In genomic region chr14:102417118-102417517, GRCh38 we compare ENCODE assay signal across 16 cellular contexts. TPM values are rescaled to one million over a fixed set of nuclear protein-coding genes. Genes with fewer than 3 reads are reported as not detected.
DNase-seq lines count a peak whose midpoint lies in the region; ATAC-seq and TF ChIP-seq lines count a peak whose summit lies in the region.
"Had no signal": no experiment of that assay in that cellular context is flagged by ENCODE, and none has a peak within 500 bp of the region (broad histone marks: within the 10 kb centered on the region; RNA-seq: fewer than 3 reads in every experiment).

No MANE protein-coding gene starts in this region.

- H3K4me1 Mint-ChIP-seq in T-helper 17 cell, result peaks cover 3% of the 10 kb centered on the region
- H3K4me1 Mint-ChIP-seq in endodermal cell, result peaks cover 5% of the 10 kb centered on the region
- H3K4me1 Mint-ChIP-seq in osteocyte (ENCODE audit: unreplicated experiment), result no peaks in the 10 kb centered on the region

- BruUV-seq in A673 (replicated peaks; lab: Mats Ljungman, UMichigan), result no TSS peak

- CTCF ChIA-PET in A673 (lab: Charles Lee), result no interaction called here

- no peak overlapping the region for H3K4me3 ChIP-seq in endodermal cell (ENCODE audit: low read length)
- no peak overlapping the region for H3K4me3 ChIP-seq in osteoblast (ENCODE audit: insufficient read depth, low read length)
- H3K4me3 ChIP-seq in A673 (ENCODE audit: low read depth, low read length, poor library complexity, severe bottlenecking), result no peak overlapping the region
- H3K4me3 ChIP-seq: GM23248 had no signal

- H3K4me3 Mint-ChIP-seq in T-helper 17 cell, result no peak overlapping the region
- H3K4me3 Mint-ChIP-seq in endodermal cell, result no peak overlapping the region
- no peak overlapping the region for H3K4me3 Mint-ChIP-seq in osteocyte (ENCODE audit: unreplicated experiment)
- H3K4me3 Mint-ChIP-seq: CD4-positive, alpha-beta T cell had no signal

- DNase-seq in GM13976 (ENCODE audit: low spot score) (peak; percentile 15), T-helper 17 cell (no peak), endodermal cell (no peak), osteoblast (ENCODE audit: insufficient read length, low spot score, missing footprints) (peak; percentile 54), osteocyte (ENCODE audit: extremely low spot score, unreplicated experiment) (no peak), A673 (ENCODE audit: low spot score) (no peak), anterior cingulate cortex (lab: John Stamatoyannopoulos, UW) (no peak)
- DNase-seq: Caco-2; CD4-positive, alpha-beta T cell; GM23248; NCI-H1417 treated with DMSO at 0.1 percent for 48 hours; NCI-H1930; NCI-H226; NCI-H524 had no signal

- no peaks in the 10 kb centered on the region for H3K27me3 ChIP-seq in endodermal cell (ENCODE audit: control insufficient read depth, insufficient read depth, low read length, poor library complexity, severe bottlenecking)
- H3K27me3 ChIP-seq in osteoblast (ENCODE audit: insufficient read depth, low read length), result no peaks in the 10 kb centered on the region
- H3K27me3 ChIP-seq in A673 (replicated peaks; ENCODE audit: insufficient read depth, low read depth, low read length, poor library complexity), result no peaks in the 10 kb centered on the region

- POLR2A ChIA-PET in A673 (lab: Charles Lee; ENCODE audit: low non-redundant PET), result no interaction called here

- ATAC-seq in T-helper 17 cell (no peak), HG02588 (IDR thresholded peaks at IDR 0.05; ENCODE audit: unreplicated experiment) (no peak)

- H3K4me2 ChIP-seq in osteoblast (ENCODE audit: insufficient read depth, low read length), result no peak overlapping the region
- H3K4me2 ChIP-seq: KMS-11 had no signal

- peak overlapping the region; percentile 44 for H3K27ac ChIP-seq in endodermal cell (ENCODE audit: low read depth, low read length)
- no peak overlapping the region for H3K27ac ChIP-seq in osteoblast (ENCODE audit: low read depth, low read length)
- no peak overlapping the region for H3K27ac ChIP-seq in A673 (ENCODE audit: low read depth, low read length, poor library complexity, severe bottlenecking)
- H3K27ac ChIP-seq: GM23248, KMS-11 had no signal

- H3K79me2 ChIP-seq in osteoblast (ENCODE audit: insufficient read depth, low read length), result no peaks in the 10 kb centered on the region

- H3K4me1 ChIP-seq in endodermal cell (ENCODE audit: control insufficient read depth, insufficient read depth, low read length), result no peaks in the 10 kb centered on the region
- H3K4me1 ChIP-seq in osteoblast (ENCODE audit: insufficient read depth, low read length), result no peaks in the 10 kb centered on the region
- no peaks in the 10 kb centered on the region for H3K4me1 ChIP-seq in A673 (ENCODE audit: insufficient read depth, low read length, poor library complexity, severe bottlenecking)
- H3K4me1 ChIP-seq: Caco-2 had no signal

- in situ Hi-C loops in GM13976 (cut with MboI; ENCODE audit: low sequenced_read_pairs, unreplicated experiment), result no loop called here

- peak overlapping the region; percentile 65 for H3K27ac Mint-ChIP-seq in T-helper 17 cell
- H3K27ac Mint-ChIP-seq in endodermal cell, result peak overlapping the region; percentile 9
- no peak overlapping the region for H3K27ac Mint-ChIP-seq in osteocyte (ENCODE audit: unreplicated experiment)
- H3K27ac Mint-ChIP-seq: CD4-positive, alpha-beta T cell had no signal

- H3K9me3 Mint-ChIP-seq in endodermal cell, result no peaks in the 10 kb centered on the region
- H3K9me3 Mint-ChIP-seq in osteocyte (ENCODE audit: unreplicated experiment), result no peaks in the 10 kb centered on the region
- H3K9me3 Mint-ChIP-seq: CD4-positive, alpha-beta T cell had no signal

- 80 to 94% methylated on average over 8 of the region's 8 CpGs for WGBS in endodermal cell (ENCODE audit: insufficient coverage in 1 of 2, insufficient read length in 1 of 2), 2 experiments

- H3K36me3 ChIP-seq in endodermal cell (ENCODE audit: control insufficient read depth, insufficient read depth, low read length), result peaks cover 15% of the 10 kb centered on the region
- peaks cover 9% of the 10 kb centered on the region for H3K36me3 ChIP-seq in osteoblast (ENCODE audit: insufficient read depth, low read length)
- H3K36me3 ChIP-seq in A673 (ENCODE audit: insufficient read depth, low read length, poor library complexity, severe bottlenecking), result no peaks in the 10 kb centered on the region

- intact Hi-C loops in A673 (cut with micrococcal nuclease; ENCODE audit: unreplicated experiment), result no loop called here

- H3K27me3 Mint-ChIP-seq in T-helper 17 cell, result no peaks in the 10 kb centered on the region
- no peaks in the 10 kb centered on the region for H3K27me3 Mint-ChIP-seq in endodermal cell (ENCODE audit: insufficient read depth)
- H3K27me3 Mint-ChIP-seq in osteocyte (ENCODE audit: unreplicated experiment), result no peaks in the 10 kb centered on the region
- H3K27me3 Mint-ChIP-seq: CD4-positive, alpha-beta T cell had no signal

- no peaks in the 10 kb centered on the region for H4K20me1 ChIP-seq in osteoblast (ENCODE audit: insufficient read depth, low read length)

- H2AFZ ChIP-seq in osteoblast (ENCODE audit: low read length), result no peak overlapping the region
- H2AFZ ChIP-seq: GM23248 had no signal

- H3K9me3 ChIP-seq in T-helper 17 cell (ENCODE audit: control insufficient read depth, low read length, poor library complexity, severe bottlenecking) (no peaks in the 10 kb centered on the region), endodermal cell (ENCODE audit: control insufficient read depth, low read length) (no peaks in the 10 kb centered on the region), osteoblast (ENCODE audit: low read depth, low read length) (no peaks in the 10 kb centered on the region), A673 (ENCODE audit: low read depth, low read length, poor library complexity, severe bottlenecking) (no peaks in the 10 kb centered on the region)
- H3K9me3 ChIP-seq: Caco-2 had no signal

- peaks cover 3% of the 10 kb centered on the region for H3K36me3 Mint-ChIP-seq in T-helper 17 cell (ENCODE audit: low read depth)
- peaks cover 34% of the 10 kb centered on the region for H3K36me3 Mint-ChIP-seq in endodermal cell (ENCODE audit: low read depth)
- H3K36me3 Mint-ChIP-seq in osteocyte (ENCODE audit: unreplicated experiment), result peaks cover 17% of the 10 kb centered on the region

- no peak overlapping the region for H3K9ac ChIP-seq in endodermal cell (ENCODE audit: extremely low read depth, low read length, poor library complexity, severe bottlenecking)
- H3K9ac ChIP-seq: GM23248, KMS-11 had no signal

- TF ChIP-seq CTCF in GM13976 (IDR thresholded peaks at IDR 0.05; ENCODE audit: borderline replicate concordance, control extremely low read depth, extremely low read depth, insufficient read depth, missing control alignments), result no peak
- no peak for TF ChIP-seq CTCF in endodermal cell (conservative IDR thresholded peaks at IDR 0.05)
- TF ChIP-seq CTCF in osteoblast (IDR thresholded peaks at IDR 0.05; ENCODE audit: extremely low read depth, low read depth, low read length), result no peak
- TF ChIP-seq CTCF in osteocyte (IDR thresholded peaks at IDR 0.05), result no peak
- TF ChIP-seq CTCF in A673 (conservative IDR thresholded peaks at IDR 0.05; ENCODE audit: low read depth, low read length), result no peak

RNA-seq across cellular contexts. Expression of gene TECPR2, which starts 54.4 kb away (rescaled TPM):
- total RNA-seq in T-helper 17 cell, result 10 to 100 TPM in 1 of 2 donors, 1 to 10 TPM in 1; 8.4 to 16.6 TPM
- total RNA-seq in endodermal cell, result 10 to 100 TPM; 27.7 to 28.0 TPM
- 11.5 TPM for polyA plus RNA-seq in endodermal cell (2013, experiment 1 of 2)
- 11.9 TPM for polyA plus RNA-seq in endodermal cell (2013, experiment 2 of 2)
- 13.0 and 13.3 TPM in 2 replicates for total RNA-seq in osteoblast
- total RNA-seq in osteocyte, result 26.9 and 32.9 TPM in 2 replicates
- total RNA-seq in A673 (2021), result 21.7 and 22.1 TPM in 2 replicates

RNA-seq across cellular contexts. Expression of gene CINP, which starts 54.4 kb away (rescaled TPM):
- total RNA-seq in T-helper 17 cell (10 to 100 TPM; 17.1 to 21.3 TPM), endodermal cell (10 to 100 TPM; 33.3 to 38.3 TPM), osteoblast (31.8 and 49.2 TPM in 2 replicates), osteocyte (26.9 and 30.7 TPM in 2 replicates), A673 (2021) (46.6 and 48.2 TPM in 2 replicates)
- 33.4 TPM for polyA plus RNA-seq in endodermal cell (2013, experiment 1 of 2)
- polyA plus RNA-seq in endodermal cell (2013, experiment 2 of 2), result 39.2 TPM

Comparison
In these comparisons a context has a peak if more than half of its experiments do, and no peak if none do; other contexts are left out.
1. DNase-seq: peak in GM13976 (single experiment) and osteoblast (single experiment); none in T-helper 17 cell (0 of 3), endodermal cell (single experiment), osteocyte (single experiment), A673 (single experiment) and anterior cingulate cortex (0 of 58).